Comparison of ENCODE assay signal across 15 cellular contexts in the genomic region with DNA sequence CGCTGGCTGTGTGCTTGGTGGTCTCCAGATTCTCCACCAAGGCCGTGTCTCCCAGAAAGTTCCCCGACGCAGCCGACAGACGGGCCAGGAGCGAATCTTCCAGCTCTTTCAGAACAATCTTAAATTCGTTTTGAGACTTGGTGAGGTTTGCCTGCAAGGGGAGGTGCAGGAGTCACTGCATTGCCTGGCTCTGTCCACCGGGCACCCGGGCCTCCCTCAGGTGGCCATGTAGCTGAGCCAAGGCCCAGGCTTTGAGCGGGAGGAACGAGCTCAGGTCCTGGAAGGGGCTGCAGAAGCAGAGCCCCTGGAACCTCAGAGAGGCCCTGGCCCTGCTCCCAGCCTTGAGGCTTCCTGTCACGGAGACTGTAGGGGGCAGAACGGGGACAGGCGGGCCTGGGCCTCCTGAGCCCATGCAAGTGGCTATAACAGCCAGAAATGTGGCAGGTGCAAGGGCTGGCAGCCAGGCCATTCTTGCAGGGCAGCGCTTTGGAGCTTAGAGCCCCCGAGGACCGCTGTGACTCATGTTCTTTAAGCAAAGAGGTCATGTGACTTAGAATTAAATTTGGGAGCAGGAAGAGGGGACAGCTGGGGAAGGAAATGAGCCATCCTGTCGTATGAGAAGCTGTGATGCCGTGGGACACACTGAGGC.
DNase-seq lines count a peak whose midpoint lies in the region; ATAC-seq and TF ChIP-seq lines count a peak whose summit lies in the region.
"Had no signal": no experiment of that assay in that cellular context is flagged by ENCODE, and none has a peak within 500 bp of the region (broad histone marks: within the 10 kb centered on the region; RNA-seq: fewer than 3 reads in every experiment).

No MANE protein-coding gene starts in this region.

- H3K4me3 Mint-ChIP-seq in WTC11 = no peak overlapping the region
- H3K4me3 Mint-ChIP-seq: memory B cell had no signal

- no peak for TF ChIP-seq CTCF in WTC11 (IDR thresholded peaks at IDR 0.05)

- H3K36me3 Mint-ChIP-seq in WTC11 = peaks cover 5% of the 10 kb centered on the region; the same call in 1 of the 2 replicates
- H3K36me3 Mint-ChIP-seq: memory B cell had no signal

- peaks cover 10% of the 10 kb centered on the region for H3K9me3 Mint-ChIP-seq in WTC11
- H3K9me3 Mint-ChIP-seq: memory B cell had no signal

- CTCF ChIA-PET in WTC11 (lab: Charles Lee) = interaction anchor here (0.5 to 1.7 kb wide), 8 partner anchors 29 to 1665 kb away, joined by 3 to 6 read pairs (median 4); no protein-coding TSS in a partner anchor

- POLR2A ChIA-PET in WTC11 (lab: Charles Lee) = interaction anchor here (0.7 kb wide), 1 partner anchor 40 kb away, joined by 10 read pairs; no protein-coding TSS in a partner anchor

- no peaks in the 10 kb centered on the region for H3K4me1 Mint-ChIP-seq in WTC11

- ATAC-seq in WTC11 (peak; percentile 60), GM21447 (IDR thresholded peaks at IDR 0.05; ENCODE audit: unreplicated experiment) (no peak), HG03280 (IDR thresholded peaks at IDR 0.05; ENCODE audit: unreplicated experiment) (no peak)

- peak overlapping the region; percentile 16; the same call in 1 of the 2 replicates for H3K27ac Mint-ChIP-seq in WTC11
- H3K27ac Mint-ChIP-seq: memory B cell had no signal

- DNase-seq in NCI-H2029 (lab: John Stamatoyannopoulos, UW) = peak; percentile 17
- no peak for DNase-seq in NCI-H2029 treated with DMSO at 0.1 percent for 48 hours (lab: John Stamatoyannopoulos, UW)
- peak; percentile 82 for DNase-seq in NCI-H1092 (lab: John Stamatoyannopoulos, UW)
- DNase-seq in WTC11 (ENCODE audit: low spot score) = no peak
- DNase-seq in skeletal muscle cell (ENCODE audit: low read depth) = peak; percentile 14
- no peak for DNase-seq in NCI-H187 treated with DMSO at 0.1 percent for 48 hours (lab: John Stamatoyannopoulos, UW)
- DNase-seq: activated T-cell treated with anti-CD3 and anti-CD28 coated beads, Interleukin-2, amount 50 U/mL, for 48 hours; COR-L47; occipital lobe; sigmoid colon; stimulated activated naive CD4-positive, alpha-beta T cell; T1000 had no signal

- H3K4me3 ChIP-seq in skeletal muscle cell (ENCODE audit: low read depth, low read length) = no peak overlapping the region
- H3K4me3 ChIP-seq: sigmoid colon had no signal

- no peaks in the 10 kb centered on the region for H3K27me3 Mint-ChIP-seq in WTC11 (ENCODE audit: low read depth)

TF ChIP-seq in WTC11, 78 proteins besides CTCF, POLR2A, EP300 and RAD21:
- TF ChIP-seq, protein P1, sequence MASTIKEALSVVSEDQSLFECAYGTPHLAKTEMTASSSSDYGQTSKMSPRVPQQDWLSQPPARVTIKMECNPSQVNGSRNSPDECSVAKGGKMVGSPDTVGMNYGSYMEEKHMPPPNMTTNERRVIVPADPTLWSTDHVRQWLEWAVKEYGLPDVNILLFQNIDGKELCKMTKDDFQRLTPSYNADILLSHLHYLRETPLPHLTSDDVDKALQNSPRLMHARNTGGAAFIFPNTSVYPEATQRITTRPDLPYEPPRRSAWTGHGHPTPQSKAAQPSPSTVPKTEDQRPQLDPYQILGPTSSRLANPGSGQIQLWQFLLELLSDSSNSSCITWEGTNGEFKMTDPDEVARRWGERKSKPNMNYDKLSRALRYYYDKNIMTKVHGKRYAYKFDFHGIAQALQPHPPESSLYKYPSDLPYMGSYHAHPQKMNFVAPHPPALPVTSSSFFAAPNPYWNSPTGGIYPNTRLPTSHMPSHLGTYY (CRISPR knock-in tag; IDR thresholded peaks at IDR 0.05) = no peak
- TF ChIP-seq, protein P2, sequence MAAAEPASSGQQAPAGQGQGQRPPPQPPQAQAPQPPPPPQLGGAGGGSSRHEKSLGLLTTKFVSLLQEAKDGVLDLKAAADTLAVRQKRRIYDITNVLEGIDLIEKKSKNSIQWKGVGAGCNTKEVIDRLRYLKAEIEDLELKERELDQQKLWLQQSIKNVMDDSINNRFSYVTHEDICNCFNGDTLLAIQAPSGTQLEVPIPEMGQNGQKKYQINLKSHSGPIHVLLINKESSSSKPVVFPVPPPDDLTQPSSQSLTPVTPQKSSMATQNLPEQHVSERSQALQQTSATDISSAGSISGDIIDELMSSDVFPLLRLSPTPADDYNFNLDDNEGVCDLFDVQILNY (CRISPR knock-in tag; IDR thresholded peaks at IDR 0.05) = no peak
- TF ChIP-seq, protein P3, sequence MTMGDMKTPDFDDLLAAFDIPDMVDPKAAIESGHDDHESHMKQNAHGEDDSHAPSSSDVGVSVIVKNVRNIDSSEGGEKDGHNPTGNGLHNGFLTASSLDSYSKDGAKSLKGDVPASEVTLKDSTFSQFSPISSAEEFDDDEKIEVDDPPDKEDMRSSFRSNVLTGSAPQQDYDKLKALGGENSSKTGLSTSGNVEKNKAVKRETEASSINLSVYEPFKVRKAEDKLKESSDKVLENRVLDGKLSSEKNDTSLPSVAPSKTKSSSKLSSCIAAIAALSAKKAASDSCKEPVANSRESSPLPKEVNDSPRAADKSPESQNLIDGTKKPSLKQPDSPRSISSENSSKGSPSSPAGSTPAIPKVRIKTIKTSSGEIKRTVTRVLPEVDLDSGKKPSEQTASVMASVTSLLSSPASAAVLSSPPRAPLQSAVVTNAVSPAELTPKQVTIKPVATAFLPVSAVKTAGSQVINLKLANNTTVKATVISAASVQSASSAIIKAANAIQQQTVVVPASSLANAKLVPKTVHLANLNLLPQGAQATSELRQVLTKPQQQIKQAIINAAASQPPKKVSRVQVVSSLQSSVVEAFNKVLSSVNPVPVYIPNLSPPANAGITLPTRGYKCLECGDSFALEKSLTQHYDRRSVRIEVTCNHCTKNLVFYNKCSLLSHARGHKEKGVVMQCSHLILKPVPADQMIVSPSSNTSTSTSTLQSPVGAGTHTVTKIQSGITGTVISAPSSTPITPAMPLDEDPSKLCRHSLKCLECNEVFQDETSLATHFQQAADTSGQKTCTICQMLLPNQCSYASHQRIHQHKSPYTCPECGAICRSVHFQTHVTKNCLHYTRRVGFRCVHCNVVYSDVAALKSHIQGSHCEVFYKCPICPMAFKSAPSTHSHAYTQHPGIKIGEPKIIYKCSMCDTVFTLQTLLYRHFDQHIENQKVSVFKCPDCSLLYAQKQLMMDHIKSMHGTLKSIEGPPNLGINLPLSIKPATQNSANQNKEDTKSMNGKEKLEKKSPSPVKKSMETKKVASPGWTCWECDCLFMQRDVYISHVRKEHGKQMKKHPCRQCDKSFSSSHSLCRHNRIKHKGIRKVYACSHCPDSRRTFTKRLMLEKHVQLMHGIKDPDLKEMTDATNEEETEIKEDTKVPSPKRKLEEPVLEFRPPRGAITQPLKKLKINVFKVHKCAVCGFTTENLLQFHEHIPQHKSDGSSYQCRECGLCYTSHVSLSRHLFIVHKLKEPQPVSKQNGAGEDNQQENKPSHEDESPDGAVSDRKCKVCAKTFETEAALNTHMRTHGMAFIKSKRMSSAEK (CRISPR knock-in tag; IDR thresholded peaks at IDR 0.05; ENCODE audit: borderline replicate concordance) = no peak
- no peak for TF ChIP-seq FOXK1 (CRISPR knock-in tag; IDR thresholded peaks at IDR 0.05)
- TF ChIP-seq KAT7 (CRISPR knock-in tag; IDR thresholded peaks at IDR 0.05; ENCODE audit: borderline replicate concordance) = no peak
- TF ChIP-seq, protein P4, sequence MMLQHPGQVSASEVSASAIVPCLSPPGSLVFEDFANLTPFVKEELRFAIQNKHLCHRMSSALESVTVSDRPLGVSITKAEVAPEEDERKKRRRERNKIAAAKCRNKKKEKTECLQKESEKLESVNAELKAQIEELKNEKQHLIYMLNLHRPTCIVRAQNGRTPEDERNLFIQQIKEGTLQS (CRISPR knock-in tag; conservative IDR thresholded peaks at IDR 0.05) = no peak
- TF ChIP-seq ZNF423 (CRISPR knock-in tag; IDR thresholded peaks at IDR 0.05) = no peak
- TF ChIP-seq, protein P5, sequence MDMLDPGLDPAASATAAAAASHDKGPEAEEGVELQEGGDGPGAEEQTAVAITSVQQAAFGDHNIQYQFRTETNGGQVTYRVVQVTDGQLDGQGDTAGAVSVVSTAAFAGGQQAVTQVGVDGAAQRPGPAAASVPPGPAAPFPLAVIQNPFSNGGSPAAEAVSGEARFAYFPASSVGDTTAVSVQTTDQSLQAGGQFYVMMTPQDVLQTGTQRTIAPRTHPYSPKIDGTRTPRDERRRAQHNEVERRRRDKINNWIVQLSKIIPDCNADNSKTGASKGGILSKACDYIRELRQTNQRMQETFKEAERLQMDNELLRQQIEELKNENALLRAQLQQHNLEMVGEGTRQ (CRISPR knock-in tag; IDR thresholded peaks at IDR 0.05) = no peak
- TF ChIP-seq NFATC4 (CRISPR knock-in tag; IDR thresholded peaks at IDR 0.05) = no peak
- TF ChIP-seq, protein P6, sequence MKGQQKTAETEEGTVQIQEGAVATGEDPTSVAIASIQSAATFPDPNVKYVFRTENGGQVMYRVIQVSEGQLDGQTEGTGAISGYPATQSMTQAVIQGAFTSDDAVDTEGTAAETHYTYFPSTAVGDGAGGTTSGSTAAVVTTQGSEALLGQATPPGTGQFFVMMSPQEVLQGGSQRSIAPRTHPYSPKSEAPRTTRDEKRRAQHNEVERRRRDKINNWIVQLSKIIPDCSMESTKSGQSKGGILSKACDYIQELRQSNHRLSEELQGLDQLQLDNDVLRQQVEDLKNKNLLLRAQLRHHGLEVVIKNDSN (CRISPR knock-in tag; IDR thresholded peaks at IDR 0.05) = no peak
- no peak for TF ChIP-seq ZNF232 (CRISPR knock-in tag; IDR thresholded peaks at IDR 0.05)
- TF ChIP-seq, protein P7, sequence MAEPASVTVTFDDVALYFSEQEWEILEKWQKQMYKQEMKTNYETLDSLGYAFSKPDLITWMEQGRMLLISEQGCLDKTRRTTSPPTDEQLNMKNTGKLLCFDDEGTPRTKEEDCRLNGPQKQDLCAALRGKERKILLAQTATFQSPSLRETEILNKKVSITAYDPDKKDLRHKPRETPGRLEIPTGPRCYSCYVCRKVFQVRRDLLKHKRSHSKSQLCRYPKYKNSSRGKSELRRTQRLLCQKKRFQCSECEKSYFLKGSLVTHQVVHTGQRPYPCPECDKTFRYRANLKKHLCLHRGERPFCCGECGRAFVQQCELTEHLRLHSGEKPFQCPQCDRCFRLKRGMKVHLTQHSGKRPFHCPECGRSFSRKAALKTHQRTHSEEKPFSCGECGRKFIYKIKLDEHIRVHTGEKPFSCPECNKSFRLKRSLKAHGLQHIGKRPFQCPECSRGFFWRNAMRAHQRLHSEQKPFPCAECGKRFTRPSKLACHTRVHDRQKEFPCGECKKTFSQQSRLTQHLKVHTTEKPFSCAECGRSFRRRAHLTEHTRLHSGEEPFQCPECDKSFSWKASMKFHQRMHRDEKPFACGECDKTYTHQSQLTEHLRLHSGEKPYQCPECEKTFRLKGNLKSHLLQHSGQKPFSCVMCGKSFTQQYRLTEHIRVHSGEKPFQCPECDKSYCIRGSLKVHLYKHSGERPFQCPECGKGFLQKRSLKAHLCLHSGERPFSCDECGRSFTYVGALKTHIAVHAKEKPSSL (CRISPR knock-in tag; conservative IDR thresholded peaks at IDR 0.05) = no peak
- TF ChIP-seq CREB1 (CRISPR knock-in tag; IDR thresholded peaks at IDR 0.05) = no peak

Comparison
In these comparisons a context has a peak if more than half of its experiments do, and no peak if none do; other contexts are left out.
1. DNase-seq: peak in NCI-H2029 (single experiment), NCI-H1092 (single experiment) and skeletal muscle cell (single experiment); none in NCI-H2029 treated with DMSO at 0.1 percent for 48 hours (single experiment), WTC11 (single experiment) and NCI-H187 treated with DMSO at 0.1 percent for 48 hours (single experiment).